16 cellular contexts compared by ENCODE assay signal in genomic region chr19:55552620-55553019, GRCh38. TPM values are rescaled to one million over a fixed set of nuclear protein-coding genes. Genes with fewer than 3 reads are reported as not detected.
DNase-seq lines count a peak whose midpoint lies in the region; ATAC-seq, FAIRE-seq and TF ChIP-seq lines count a peak whose summit lies in the region.
"Had no signal": no experiment of that assay in that cellular context is flagged by ENCODE, and none has a peak within 500 bp of the region (broad histone marks: within the 10 kb centered on the region; RNA-seq: fewer than 3 reads in every experiment).

No MANE protein-coding gene starts in this region.

- H3K9me3 Mint-ChIP-seq in endodermal cell, result no peaks in the 10 kb centered on the region
- H3K9me3 Mint-ChIP-seq in CD8-positive, alpha-beta T cell, result no peaks in the 10 kb centered on the region
- H3K9me3 Mint-ChIP-seq: neural crest cell had no signal

- POLR2A ChIA-PET in CD8-positive, alpha-beta T cell (lab: Charles Lee), result no interaction called here

- intact Hi-C loops in CD8-positive, alpha-beta T cell (cut with DNase I, micrococcal nuclease), result no loop called here

- H3K9ac ChIP-seq in endodermal cell (ENCODE audit: extremely low read depth, low read length, poor library complexity, severe bottlenecking), result no peak overlapping the region

- no peaks in the 10 kb centered on the region for H3K36me3 ChIP-seq in endodermal cell (ENCODE audit: control insufficient read depth, insufficient read depth, low read length)
- no peaks in the 10 kb centered on the region for H3K36me3 ChIP-seq in CD8-positive, alpha-beta T cell (ENCODE audit: insufficient read depth, low read length)

- H3K4me3 ChIP-seq in fibroblast of pulmonary artery (replicated peaks; ENCODE audit: low read depth, low read length), result no peak overlapping the region
- no peak overlapping the region for H3K4me3 ChIP-seq in retinal pigment epithelial cell (ENCODE audit: low read length)
- no peak overlapping the region for H3K4me3 ChIP-seq in endodermal cell (ENCODE audit: low read length)
- no peak overlapping the region for H3K4me3 ChIP-seq in CD8-positive, alpha-beta T cell (ENCODE audit: low read depth, low read length)
- H3K4me3 ChIP-seq: SK-N-MC had no signal

- FAIRE-seq in frontal cortex (lab: Jason Lieb, UNC), result no peak
- FAIRE-seq: islet of Langerhans had no signal

- TF ChIP-seq CTCF in fibroblast of pulmonary artery (IDR thresholded peaks at IDR 0.05; ENCODE audit: low read length, missing control alignments), result no peak
- TF ChIP-seq CTCF in retinal pigment epithelial cell (conservative IDR thresholded peaks at IDR 0.05; ENCODE audit: low read depth, low read length), result no peak
- no peak for TF ChIP-seq CTCF in endodermal cell (conservative IDR thresholded peaks at IDR 0.05)
- no peak for TF ChIP-seq CTCF in CD8-positive, alpha-beta T cell (IDR thresholded peaks at IDR 0.05)

- peak; percentile 92 for DNase-seq in EL
- peak; percentile 88 for DNase-seq in RPMI8226
- peak; percentile 87 for DNase-seq in fibroblast of pulmonary artery (ENCODE audit: low read depth)
- peak; percentile 86 for DNase-seq in retinal pigment epithelial cell (ENCODE audit: low read depth)
- DNase-seq in Kasumi-1 (lab: John Stamatoyannopoulos, UW), result no peak
- DNase-seq in endodermal cell, result no peak
- DNase-seq in CD8-positive, alpha-beta T cell, result no peak
- no peak for DNase-seq in frontal cortex (ENCODE audit: low spot score in 2 of 2)
- DNase-seq: activated CD4-positive, alpha-beta T cell treated with anti-CD3 and anti-CD28 coated beads, Interleukin-2, amount 50 U/mL, for 48 hours; NCI-H1092; NCI-H774; stimulated activated CD4-positive, alpha-beta T cell treated with anti-CD3 and anti-CD28 coated beads, Interleukin-4, amount 100 ng/mL, for 1 hour had no signal

- CTCF ChIA-PET in CD8-positive, alpha-beta T cell (lab: Charles Lee), result no interaction called here

- no peak for ATAC-seq in CD8-positive, alpha-beta T cell

- no peaks in the 10 kb centered on the region for H3K36me3 Mint-ChIP-seq in endodermal cell (ENCODE audit: low read depth)
- H3K36me3 Mint-ChIP-seq in CD8-positive, alpha-beta T cell, result no peaks in the 10 kb centered on the region
- H3K36me3 Mint-ChIP-seq: activated naive CD8-positive, alpha-beta T cell had no signal

- WGBS in endodermal cell (ENCODE audit: insufficient coverage in 1 of 2, insufficient read length in 1 of 2), 2 experiments, result 44 to 56% methylated on average over 11 to 13 of the region's 13 CpGs

- no peaks in the 10 kb centered on the region for H3K27me3 ChIP-seq in endodermal cell (ENCODE audit: control insufficient read depth, insufficient read depth, low read length, poor library complexity, severe bottlenecking)
- no peaks in the 10 kb centered on the region for H3K27me3 ChIP-seq in CD8-positive, alpha-beta T cell (ENCODE audit: insufficient read depth, low read length)

- H3K27ac Mint-ChIP-seq in endodermal cell, result no peak overlapping the region
- H3K27ac Mint-ChIP-seq in CD8-positive, alpha-beta T cell, result no peak overlapping the region
- H3K27ac Mint-ChIP-seq: activated naive CD8-positive, alpha-beta T cell had no signal

- no peak overlapping the region for H3K4me3 Mint-ChIP-seq in endodermal cell
- H3K4me3 Mint-ChIP-seq in CD8-positive, alpha-beta T cell, result no peak overlapping the region
- H3K4me3 Mint-ChIP-seq: activated naive CD8-positive, alpha-beta T cell; neural crest cell had no signal

- peaks cover 3% of the 10 kb centered on the region for H3K27me3 Mint-ChIP-seq in endodermal cell (ENCODE audit: insufficient read depth)
- H3K27me3 Mint-ChIP-seq in CD8-positive, alpha-beta T cell (ENCODE audit: low read depth), result peaks cover 12% of the 10 kb centered on the region

- no peak overlapping the region for H3K27ac ChIP-seq in endodermal cell (ENCODE audit: low read depth, low read length)
- no peak overlapping the region for H3K27ac ChIP-seq in CD8-positive, alpha-beta T cell (ENCODE audit: low read depth, low read length)
- H3K27ac ChIP-seq: SK-N-MC had no signal

- H3K4me1 Mint-ChIP-seq in endodermal cell, result peaks cover 27% of the 10 kb centered on the region
- no peaks in the 10 kb centered on the region for H3K4me1 Mint-ChIP-seq in CD8-positive, alpha-beta T cell (ENCODE audit: low read depth)

- H3K9me3 ChIP-seq in endodermal cell (ENCODE audit: control insufficient read depth, low read length), result no peaks in the 10 kb centered on the region
- no peaks in the 10 kb centered on the region for H3K9me3 ChIP-seq in CD8-positive, alpha-beta T cell (ENCODE audit: low read length)

- H3K4me1 ChIP-seq in endodermal cell (ENCODE audit: control insufficient read depth, insufficient read depth, low read length), result peaks cover 6% of the 10 kb centered on the region
- H3K4me1 ChIP-seq in CD8-positive, alpha-beta T cell (ENCODE audit: insufficient read depth, low read length), result no peaks in the 10 kb centered on the region

RNA-seq across cellular contexts. Expression of gene SBK3, which starts 7.3 kb away (rescaled TPM):
- 1 to 10 TPM in 1 of 2 donors, under 1 TPM in 1; 0.48 to 1.4 TPM for total RNA-seq in endodermal cell
- polyA plus RNA-seq in endodermal cell (2013, experiment 1 of 2), result 0.82 TPM
- 0.41 TPM for polyA plus RNA-seq in endodermal cell (2013, experiment 2 of 2)
- not detected for total RNA-seq in CD8-positive, alpha-beta T cell
- total RNA-seq in frontal cortex, result not detected

RNA-seq across cellular contexts. Expression of gene SBK2, which starts 15.7 kb away (rescaled TPM):
- total RNA-seq in endodermal cell (1 to 10 TPM; 3.3 to 6.6 TPM), frontal cortex (0.41 TPM)
- 1.6 TPM for polyA plus RNA-seq in endodermal cell (2013, experiment 1 of 2)
- polyA plus RNA-seq in endodermal cell (2013, experiment 2 of 2), result 2.5 TPM
- total RNA-seq in CD8-positive, alpha-beta T cell, result not detected
- total RNA-seq: neural crest cell had no signal

RNA-seq across cellular contexts. Expression of gene ZNF579, which starts 28.0 kb away (rescaled TPM):
- total RNA-seq in endodermal cell (10 to 100 TPM; 27.5 to 30.7 TPM), frontal cortex (3.7 TPM)
- polyA plus RNA-seq in endodermal cell (2013, experiment 1 of 2), result 24.8 TPM
- polyA plus RNA-seq in endodermal cell (2013, experiment 2 of 2), result 21.8 TPM
- 1 to 10 TPM; 5.7 to 6.1 TPM for total RNA-seq in CD8-positive, alpha-beta T cell

RNA-seq across cellular contexts. Expression of gene FIZ1, which starts 46.7 kb away (rescaled TPM):
- 10 to 100 TPM; 19.7 to 21.1 TPM for total RNA-seq in endodermal cell
- polyA plus RNA-seq in endodermal cell (2013, experiment 1 of 2), result 17.9 TPM
- 15.7 TPM for polyA plus RNA-seq in endodermal cell (2013, experiment 2 of 2)
- 1 to 10 TPM; 6.7 to 8.4 TPM for total RNA-seq in CD8-positive, alpha-beta T cell
- 3.3 TPM for total RNA-seq in frontal cortex

RNA-seq across cellular contexts. Expression of gene ZNF524, which starts 47.5 kb away (rescaled TPM):
- total RNA-seq in endodermal cell (1 to 10 TPM; 5.0 to 5.8 TPM), frontal cortex (2.9 TPM)
- polyA plus RNA-seq in endodermal cell (2013, experiment 1 of 2), result 6.4 TPM
- polyA plus RNA-seq in endodermal cell (2013, experiment 2 of 2), result 4.8 TPM
- total RNA-seq in CD8-positive, alpha-beta T cell, result 1 to 10 TPM; 6.2 to 6.6 TPM

Comparison
In these comparisons a context has a peak if more than half of its experiments do, and no peak if none do; other contexts are left out.
1. DNase-seq: peak in EL (single experiment), RPMI8226 (single experiment), fibroblast of pulmonary artery (single experiment) and retinal pigment epithelial cell (single experiment); none in Kasumi-1 (0 of 2), endodermal cell (single experiment), CD8-positive, alpha-beta T cell (0 of 7) and frontal cortex (0 of 2).